ENCODE assay signal across 9 cellular contexts in the genomic region with DNA sequence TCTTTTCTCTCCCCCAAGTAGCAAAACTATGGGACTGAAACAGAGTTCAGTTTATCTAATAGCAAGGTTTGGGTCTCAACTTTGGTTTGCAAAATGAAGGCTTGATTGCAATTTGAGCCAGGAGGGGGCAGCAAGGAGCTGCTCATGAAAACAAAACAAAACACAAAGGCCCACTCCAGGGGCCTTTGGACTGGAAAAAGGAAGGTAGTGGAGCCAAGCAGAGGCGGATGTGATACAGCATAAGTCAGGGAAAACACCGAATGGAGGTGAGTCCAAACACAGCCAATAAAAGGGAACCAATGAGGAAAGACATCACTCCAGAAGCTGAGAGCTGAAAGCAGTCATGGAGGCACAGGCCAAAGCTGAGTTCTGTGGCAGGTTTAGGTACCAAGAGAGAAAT.
A peak's percentile ranks its signal among the peaks of the same experiment; 100 is the strongest.
DNase-seq lines count a peak whose midpoint lies in the region; ATAC-seq and TF ChIP-seq lines count a peak whose summit lies in the region.
"Had no signal": no experiment of that assay in that cellular context is flagged by ENCODE, and none has a peak within 500 bp of the region (broad histone marks: within the 10 kb centered on the region; RNA-seq: fewer than 3 reads in every experiment).

No MANE protein-coding gene starts in this region.

- H3K36me3 Mint-ChIP-seq in progenitor cell of endocrine pancreas (ENCODE audit: insufficient read depth) = no peaks in the 10 kb centered on the region

- H3K27me3 Mint-ChIP-seq in progenitor cell of endocrine pancreas = peaks cover 5% of the 10 kb centered on the region
- H3K27me3 Mint-ChIP-seq: stimulated activated naive CD8-positive, alpha-beta T cell treated with anti-CD3 and anti-CD28 coated beads, Interleukin-15, Interleukin-2, amounts not matched to agents 100 ng/mL and 50 ng/mL, for 24 hours had no signal

- H3K4me1 Mint-ChIP-seq in progenitor cell of endocrine pancreas (ENCODE audit: low read depth) = peaks cover 11% of the 10 kb centered on the region

- peak; percentile 78 for TF ChIP-seq CTCF in progenitor cell of endocrine pancreas (IDR thresholded peaks at IDR 0.05; ENCODE audit: unreplicated experiment)

- peak; percentile 39 for DNase-seq in ELR (ENCODE audit: low read depth)
- DNase-seq in NCI-H2029 treated with DMSO at 0.1 percent for 48 hours (lab: John Stamatoyannopoulos, UW) = peak; percentile 26
- peak; percentile 68 for DNase-seq in activated CD8-positive, alpha-beta memory T cell treated with anti-CD3 and anti-CD28 coated beads for 24 hours
- peak; percentile 47 for DNase-seq in fibroblast of peridontal ligament (ENCODE audit: extremely low read depth)
- peak; percentile 39 for DNase-seq in progenitor cell of endocrine pancreas (ENCODE audit: low spot score, unreplicated experiment)

- ATAC-seq in GM21390 (IDR thresholded peaks at IDR 0.05; ENCODE audit: unreplicated experiment) (peak; percentile 63), HG02571 (IDR thresholded peaks at IDR 0.05; ENCODE audit: unreplicated experiment) (no peak), HG03280 (IDR thresholded peaks at IDR 0.05; ENCODE audit: unreplicated experiment) (no peak)

- no peak overlapping the region for H3K27ac Mint-ChIP-seq in progenitor cell of endocrine pancreas
- H3K27ac Mint-ChIP-seq: stimulated activated naive CD8-positive, alpha-beta T cell treated with anti-CD3 and anti-CD28 coated beads, Interleukin-15, Interleukin-2, amounts not matched to agents 100 ng/mL and 50 ng/mL, for 24 hours had no signal

- H3K4me3 Mint-ChIP-seq in progenitor cell of endocrine pancreas (ENCODE audit: low read depth) = no peak overlapping the region
- H3K4me3 Mint-ChIP-seq: stimulated activated naive CD8-positive, alpha-beta T cell treated with anti-CD3 and anti-CD28 coated beads, Interleukin-15, Interleukin-2, amounts not matched to agents 100 ng/mL and 50 ng/mL, for 24 hours had no signal

- no peaks in the 10 kb centered on the region for H3K9me3 Mint-ChIP-seq in progenitor cell of endocrine pancreas (ENCODE audit: low read depth)
- H3K9me3 Mint-ChIP-seq: stimulated activated naive CD8-positive, alpha-beta T cell treated with anti-CD3 and anti-CD28 coated beads, Interleukin-15, Interleukin-2, amounts not matched to agents 100 ng/mL and 50 ng/mL, for 24 hours had no signal
